Comparison of ENCODE assay signal across 18 cellular contexts in genomic region chr7:132764762-132765161, GRCh38.
"Had no signal": no experiment of that assay in that cellular context is flagged by ENCODE, and none has a peak within 500 bp of the region (broad histone marks: within the 10 kb centered on the region; RNA-seq: fewer than 3 reads in every experiment).

No MANE protein-coding gene starts in this region.

- H3K27me3 ChIP-seq: SJCRH30 had no signal

- ATAC-seq: Right ventricle myocardium inferior had no signal

- DNase-seq: KBM-7, MV-4-11, NCI-H1048, NCI-H1105, NCI-H1417, NCI-H1436 treated with DMSO at 0.1 percent for 48 hours, NCI-H1694, NCI-H187 treated with DMSO at 0.1 percent for 48 hours, NCI-H2029 treated with DMSO at 0.1 percent for 48 hours, NCI-H446, NCI-H510A, NCI-H524 treated with DMSO at 0.1 percent for 48 hours, NCI-H69, NCI-H774, SHP77 treated with DMSO at 0.1 percent for 48 hours, SJCRH30, T-helper 1 cell had no signal

- H3K4me3 ChIP-seq: SJCRH30 had no signal

- H3K36me3 ChIP-seq: SJCRH30 had no signal

- H3K27ac ChIP-seq: SJCRH30 had no signal
